9 cellular contexts compared by ENCODE assay signal in genomic region chr22:44623771-44624510, GRCh38.
DNase-seq lines count a peak whose midpoint lies in the region; ATAC-seq and TF ChIP-seq lines count a peak whose summit lies in the region.
"Had no signal": no experiment of that assay in that cellular context is flagged by ENCODE, and none has a peak within 500 bp of the region (broad histone marks: within the 10 kb centered on the region; RNA-seq: fewer than 3 reads in every experiment).

No MANE protein-coding gene starts in this region.

- TF ChIP-seq CTCF in AG04450 (IDR thresholded peaks at IDR 0.05; ENCODE audit: low read depth, low read length) (peak; percentile 63), GM10248 (IDR thresholded peaks at IDR 0.05; ENCODE audit: control extremely low read depth, extremely low read depth, low read depth, missing control alignments) (peak; percentile 29), RWPE1 (conservative IDR thresholded peaks at IDR 0.05; ENCODE audit: low read depth) (peak; percentile 74), heart right ventricle (IDR thresholded peaks at IDR 0.05) (peak in 8 of 9 donors; percentile 14 to 65 (median 48))

- H3K9me3 ChIP-seq in AG04450 (ENCODE audit: control insufficient read depth, insufficient read depth, low read length) (no peaks in the 10 kb centered on the region; the same call in 1 of the 2 replicates), heart right ventricle (no peaks in the 10 kb centered on the region)

- H3K27me3 ChIP-seq in AG04450 (ENCODE audit: control insufficient read depth, insufficient read depth, low read length): peaks cover 8% of the 10 kb centered on the region
- H3K27me3 ChIP-seq in heart right ventricle: peaks cover 0 to 36% (median 16%) of the 10 kb centered on the region in 7 donors

- POLR2A ChIA-PET in AG04450 (lab: Yijun Ruan, JAX): interaction anchor here (0.5 kb wide), 1 partner anchor 633 kb away, joined by 3 read pairs; no protein-coding TSS in a partner anchor
- POLR2A ChIA-PET in GM10248 (lab: Yijun Ruan, JAX): no interaction called here
- POLR2A ChIA-PET in RWPE1 (lab: Yijun Ruan, JAX; ENCODE audit: low non-redundant PET): no interaction called here

- WGBS in heart right ventricle, 2 donors: 42 to 49% methylated on average over 24 of the region's 24 CpGs

- ATAC-seq in heart right ventricle (peak in 7 of 8 donors; percentile 17 to 37 (median 25)), HG03520 (IDR thresholded peaks at IDR 0.05; ENCODE audit: unreplicated experiment) (no peak), GM19467 (IDR thresholded peaks at IDR 0.05; ENCODE audit: unreplicated experiment) (no peak)

- no peak overlapping the region for H3K27ac ChIP-seq in AG04450 (ENCODE audit: low read depth, low read length)
- no peak overlapping the region for H3K27ac ChIP-seq in RWPE1
- no peak overlapping the region for H3K27ac ChIP-seq in heart right ventricle

- DNase-seq in AG04450 (ENCODE audit: low read depth, low spot score): no peak
- DNase-seq in GM10248 (ENCODE audit: extremely low spot score): no peak
- peak; percentile 16 for DNase-seq in RWPE1 (ENCODE audit: low spot score)
- DNase-seq in heart right ventricle: no peak
- DNase-seq in superior temporal gyrus (ENCODE audit: extremely low spot score): no peak
- no peak for DNase-seq in GOT3 (lab: John Stamatoyannopoulos, UW)
- DNase-seq: NCI-H1436 had no signal

- intact Hi-C loops in heart right ventricle (cut with DNase I): loop anchor here in 9 of 10 donors (2.0 to 10.0 kb wide), 7 partner anchors 289 to 1239 kb away; no protein-coding TSS in a partner anchor

- CTCF ChIA-PET in AG04450 (lab: Charles Lee) (interaction anchor here (0.5 to 5.0 kb wide), 9 partner anchors 264 to 630 kb away, joined by 3 to 143 read pairs (median 3); no protein-coding TSS in a partner anchor), GM10248 (lab: Yijun Ruan, JAX) (interaction anchor here (1.0 to 4.7 kb wide), 2 partner anchors 629 to 670 kb away, joined by 3 to 53 read pairs; no protein-coding TSS in a partner anchor), RWPE1 (lab: Yijun Ruan, JAX) (interaction anchor here (0.5 to 1.4 kb wide), 9 partner anchors 249 to 845 kb away, joined by 3 to 5 read pairs (median 4); no protein-coding TSS in a partner anchor)

- H3K36me3 ChIP-seq in heart right ventricle: no peaks in the 10 kb centered on the region

- peaks cover 0 to 15% (median 8%) of the 10 kb centered on the region in 9 donors for H3K4me1 ChIP-seq in heart right ventricle

- H3K4me3 ChIP-seq in AG04450 (ENCODE audit: low read depth, low read length) (no peak overlapping the region), heart right ventricle (no peak overlapping the region)

Comparison
In these comparisons a context has a peak if more than half of its experiments do, and no peak if none do; other contexts are left out.
1. ATAC-seq: peak in heart right ventricle (7 of 8); none in HG03520 (single experiment) and GM19467 (single experiment).
2. Peak in every context shown above with its lines, with median percentiles within 50 percentile points of each other: CTCF ChIP-seq.